ENCODE assay signal across 13 cellular contexts in genomic region chr16:8920676-8921625, GRCh38. TPM values are rescaled to one million over a fixed set of nuclear protein-coding genes. Genes with fewer than 3 reads are reported as not detected.
DNase-seq lines count a peak whose midpoint lies in the region; ATAC-seq lines count a peak whose summit lies in the region.
"Had no signal": no experiment of that assay in that cellular context is flagged by ENCODE, and none has a peak within 500 bp of the region (broad histone marks: within the 10 kb centered on the region; RNA-seq: fewer than 3 reads in every experiment).

No MANE protein-coding gene starts in this region.

- POLR2A ChIA-PET in activated CD4-positive, alpha-beta memory T cell treated with anti-CD3 and anti-CD28 coated beads, Interleukin-2, amount 10 ng/mL, durations not matched to agents 7 days and 5 days (lab: Charles Lee) = interaction anchor here (0.7 to 1.4 kb wide), 4 partner anchors 10 to 158 kb away, joined by 3 to 5 read pairs (median 3); partner anchors contain the start of gene USP7

- no peaks in the 10 kb centered on the region for H3K27me3 Mint-ChIP-seq in activated T-cell treated with anti-CD3 and anti-CD28 coated beads, Interleukin-2, amount 50 U/mL, for 24 hours
- H3K27me3 Mint-ChIP-seq in activated CD4-positive, alpha-beta memory T cell treated with anti-CD3 and anti-CD28 coated beads, Interleukin-2, amount 10 ng/mL, durations not matched to agents 7 days and 5 days = no peaks in the 10 kb centered on the region
- H3K27me3 Mint-ChIP-seq in stimulated activated naive B cell treated with anti-CD40 and anti-IgM and Interleukin-4, amounts not matched to agents 10 μg/mL and 1 μg/mL and 100 μg/mL, for 72 hours = no peaks in the 10 kb centered on the region
- H3K27me3 Mint-ChIP-seq: activated naive CD8-positive, alpha-beta T cell treated with anti-CD3 and anti-CD28 coated beads, Interleukin-2, amount 10 ng/mL, durations not matched to agents 7 days and 5 days had no signal

- no peaks in the 10 kb centered on the region for H3K9me3 Mint-ChIP-seq in activated T-cell treated with anti-CD3 and anti-CD28 coated beads, Interleukin-2, amount 50 U/mL, for 24 hours
- H3K9me3 Mint-ChIP-seq in activated CD4-positive, alpha-beta memory T cell treated with anti-CD3 and anti-CD28 coated beads, Interleukin-2, amount 10 ng/mL, durations not matched to agents 7 days and 5 days = no peaks in the 10 kb centered on the region
- H3K9me3 Mint-ChIP-seq in stimulated activated naive B cell treated with anti-CD40 and anti-IgM and Interleukin-4, amounts not matched to agents 10 μg/mL and 1 μg/mL and 100 μg/mL, for 72 hours = no peaks in the 10 kb centered on the region
- H3K9me3 Mint-ChIP-seq: activated naive CD8-positive, alpha-beta T cell treated with anti-CD3 and anti-CD28 coated beads, Interleukin-2, amount 10 ng/mL, durations not matched to agents 7 days and 5 days had no signal

- peak overlapping the region; percentile 28 for H3K4me3 Mint-ChIP-seq in activated T-cell treated with anti-CD3 and anti-CD28 coated beads, Interleukin-2, amount 50 U/mL, for 24 hours
- no peak overlapping the region for H3K4me3 Mint-ChIP-seq in activated CD4-positive, alpha-beta memory T cell treated with anti-CD3 and anti-CD28 coated beads, Interleukin-2, amount 10 ng/mL, durations not matched to agents 7 days and 5 days
- H3K4me3 Mint-ChIP-seq in stimulated activated naive B cell treated with anti-CD40 and anti-IgM and Interleukin-4, amounts not matched to agents 10 μg/mL and 1 μg/mL and 100 μg/mL, for 72 hours = no peak overlapping the region

- H3K27ac Mint-ChIP-seq in activated T-cell treated with anti-CD3 and anti-CD28 coated beads, Interleukin-2, amount 50 U/mL, for 24 hours = peak overlapping the region; percentile 94
- H3K27ac Mint-ChIP-seq in activated CD4-positive, alpha-beta memory T cell treated with anti-CD3 and anti-CD28 coated beads, Interleukin-2, amount 10 ng/mL, durations not matched to agents 7 days and 5 days = peak overlapping the region; percentile 81
- H3K27ac Mint-ChIP-seq in stimulated activated naive B cell treated with anti-CD40 and anti-IgM and Interleukin-4, amounts not matched to agents 10 μg/mL and 1 μg/mL and 100 μg/mL, for 72 hours = peak overlapping the region; percentile 70

- peaks cover 70% of the 10 kb centered on the region for H3K4me1 Mint-ChIP-seq in activated T-cell treated with anti-CD3 and anti-CD28 coated beads, Interleukin-2, amount 50 U/mL, for 24 hours (ENCODE audit: low read depth)
- H3K4me1 Mint-ChIP-seq in activated CD4-positive, alpha-beta memory T cell treated with anti-CD3 and anti-CD28 coated beads, Interleukin-2, amount 10 ng/mL, durations not matched to agents 7 days and 5 days = peaks cover 89% of the 10 kb centered on the region
- peaks cover 17 to 64% of the 10 kb centered on the region in 2 donors for H3K4me1 Mint-ChIP-seq in stimulated activated naive B cell treated with anti-CD40 and anti-IgM and Interleukin-4, amounts not matched to agents 10 μg/mL and 1 μg/mL and 100 μg/mL, for 72 hours

- peak; percentile 42 to 46 for ATAC-seq in stimulated activated naive B cell treated with anti-CD40 and anti-IgM and Interleukin-4, amounts not matched to agents 10 μg/mL and 1 μg/mL and 100 μg/mL, for 72 hours (replicated peaks)
- no peak for ATAC-seq in GM21367 (IDR thresholded peaks at IDR 0.05; ENCODE audit: unreplicated experiment)

- no peak for DNase-seq in activated T-cell treated with anti-CD3 and anti-CD28 coated beads, Interleukin-2, amount 50 U/mL, for 24 hours
- no peak for DNase-seq in activated T-cell treated with anti-CD3 and anti-CD28 coated beads, Interleukin-2, amount 50 U/mL, for 48 hours
- no peak for DNase-seq in activated CD4-positive, alpha-beta memory T cell treated with anti-CD3 and anti-CD28 coated beads, Interleukin-2, amount 10 ng/mL, durations not matched to agents 7 days and 5 days
- DNase-seq in fibroblast of peridontal ligament (ENCODE audit: extremely low read depth) (peak; percentile 7), ureter (ENCODE audit: low spot score) (no peak), HT-29 (ENCODE audit: low spot score) (no peak)
- DNase-seq in stimulated activated naive B cell treated with anti-CD40 and anti-IgM and Interleukin-4, amounts not matched to agents 10 μg/mL and 1 μg/mL and 100 μg/mL, for 72 hours = no peak
- DNase-seq: activated naive CD8-positive, alpha-beta T cell treated with anti-CD3 and anti-CD28 coated beads, Interleukin-2, amount 10 ng/mL, durations not matched to agents 7 days and 5 days; cerebellar nuclear complex; NCI-H1048; posterior cingulate gyrus had no signal

- peaks cover 100% of the 10 kb centered on the region for H3K36me3 Mint-ChIP-seq in activated T-cell treated with anti-CD3 and anti-CD28 coated beads, Interleukin-2, amount 50 U/mL, for 24 hours (ENCODE audit: low read depth)
- H3K36me3 Mint-ChIP-seq in activated CD4-positive, alpha-beta memory T cell treated with anti-CD3 and anti-CD28 coated beads, Interleukin-2, amount 10 ng/mL, durations not matched to agents 7 days and 5 days (ENCODE audit: low read depth) = peaks cover 90% of the 10 kb centered on the region
- peaks cover 38 to 57% of the 10 kb centered on the region in 2 donors for H3K36me3 Mint-ChIP-seq in stimulated activated naive B cell treated with anti-CD40 and anti-IgM and Interleukin-4, amounts not matched to agents 10 μg/mL and 1 μg/mL and 100 μg/mL, for 72 hours

- CTCF ChIA-PET in activated CD4-positive, alpha-beta memory T cell treated with anti-CD3 and anti-CD28 coated beads, Interleukin-2, amount 10 ng/mL, durations not matched to agents 7 days and 5 days (lab: Charles Lee) = interaction anchor here (1.6 to 4.7 kb wide), 2 partner anchors 16 to 30 kb away, joined by 4 to 35 read pairs; no protein-coding TSS in a partner anchor

RNA-seq across cellular contexts. Expression of gene LITAFD, which starts 38.8 kb away (rescaled TPM):
- not detected for total RNA-seq in activated CD4-positive, alpha-beta memory T cell treated with anti-CD3 and anti-CD28 coated beads, Interleukin-2, amount 10 ng/mL, durations not matched to agents 7 days and 5 days
- total RNA-seq in ureter = not detected
- not detected in 2 replicates for total RNA-seq in HT-29 (2014; rRNA removed; shearing (Covaris generic))
- total RNA-seq: activated naive CD8-positive, alpha-beta T cell treated with anti-CD3 and anti-CD28 coated beads, Interleukin-2, amount 10 ng/mL, durations not matched to agents 7 days and 5 days; mucosa of gallbladder had no signal

RNA-seq across cellular contexts. Expression of gene USP7, which starts 42.8 kb away (rescaled TPM):
- total RNA-seq in activated CD4-positive, alpha-beta memory T cell treated with anti-CD3 and anti-CD28 coated beads, Interleukin-2, amount 10 ng/mL, durations not matched to agents 7 days and 5 days = 100 to 1,000 TPM; 162 to 166 TPM
- 143 TPM for total RNA-seq in ureter
- 45.8 and 64.7 TPM in 2 replicates for total RNA-seq in HT-29 (2014; rRNA removed; shearing (Covaris generic))

RNA-seq across cellular contexts. Expression of gene CARHSP1, which starts 52.1 kb away (rescaled TPM):
- 100 to 1,000 TPM; 168 to 179 TPM for total RNA-seq in activated CD4-positive, alpha-beta memory T cell treated with anti-CD3 and anti-CD28 coated beads, Interleukin-2, amount 10 ng/mL, durations not matched to agents 7 days and 5 days
- 43.6 TPM for total RNA-seq in ureter
- 197 and 220 TPM in 2 replicates for total RNA-seq in HT-29 (2014; rRNA removed; shearing (Covaris generic))
